In the genomic region with DNA sequence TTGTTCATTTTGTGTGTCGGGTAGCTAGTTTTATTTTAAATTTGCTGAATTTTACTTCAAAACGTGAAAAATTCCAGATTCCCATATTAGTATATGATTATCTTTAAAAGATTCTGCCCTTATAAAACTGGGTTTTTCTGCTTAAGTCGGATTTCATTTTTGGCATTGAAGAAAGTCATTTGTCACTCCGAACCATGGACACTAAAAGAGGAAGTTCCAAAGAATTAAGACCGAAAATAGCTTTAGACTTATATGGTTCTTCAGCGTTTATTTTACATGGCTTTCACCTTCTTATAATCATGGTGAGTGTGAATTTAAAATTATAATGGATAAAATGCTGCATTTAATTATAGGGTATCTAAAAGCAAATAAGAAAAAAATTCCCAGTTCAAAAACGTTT, we compare ENCODE assay signal across 1 cellular context.
TF ChIP-seq lines count a peak whose summit lies in the region.

No MANE protein-coding gene starts in this region.

TF ChIP-seq in H1, 55 proteins besides CTCF, POLR2A, EP300 and RAD21 (continued from another document):
- TF ChIP-seq, protein P1, sequence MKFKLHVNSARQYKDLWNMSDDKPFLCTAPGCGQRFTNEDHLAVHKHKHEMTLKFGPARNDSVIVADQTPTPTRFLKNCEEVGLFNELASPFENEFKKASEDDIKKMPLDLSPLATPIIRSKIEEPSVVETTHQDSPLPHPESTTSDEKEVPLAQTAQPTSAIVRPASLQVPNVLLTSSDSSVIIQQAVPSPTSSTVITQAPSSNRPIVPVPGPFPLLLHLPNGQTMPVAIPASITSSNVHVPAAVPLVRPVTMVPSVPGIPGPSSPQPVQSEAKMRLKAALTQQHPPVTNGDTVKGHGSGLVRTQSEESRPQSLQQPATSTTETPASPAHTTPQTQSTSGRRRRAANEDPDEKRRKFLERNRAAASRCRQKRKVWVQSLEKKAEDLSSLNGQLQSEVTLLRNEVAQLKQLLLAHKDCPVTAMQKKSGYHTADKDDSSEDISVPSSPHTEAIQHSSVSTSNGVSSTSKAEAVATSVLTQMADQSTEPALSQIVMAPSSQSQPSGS (IDR thresholded peaks at IDR 0.05; ENCODE audit: low read length), result no peak
- no peak for TF ChIP-seq CHD7 (IDR thresholded peaks at IDR 0.05; ENCODE audit: insufficient replicate concordance, low read length)
